In the genomic region with DNA sequence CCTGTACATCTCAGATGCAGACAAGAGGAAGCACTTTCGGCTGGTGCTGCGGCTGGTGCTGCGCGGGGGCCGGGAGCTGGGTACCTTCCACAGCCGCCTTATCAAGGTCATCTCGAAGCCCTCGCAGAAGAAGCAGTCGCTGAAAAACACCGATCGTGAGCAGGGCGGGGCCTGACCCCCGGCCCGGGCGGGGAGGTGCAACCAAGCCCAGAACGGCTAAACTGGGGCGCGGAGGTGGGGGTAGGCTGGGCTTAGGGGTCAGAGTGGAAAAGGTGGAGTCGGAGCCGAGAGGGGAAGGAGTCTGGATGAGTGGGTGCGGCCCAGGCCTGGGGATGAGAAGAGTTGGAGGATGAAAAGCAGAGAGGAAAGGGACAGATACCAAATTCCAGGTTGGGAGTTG, we compare ENCODE assay signal across 9 cellular contexts. TPM values are rescaled to one million over a fixed set of nuclear protein-coding genes. Genes with fewer than 3 reads are reported as not detected.
"Had no signal": no experiment of that assay in that cellular context is flagged by ENCODE, and none has a peak within 500 bp of the region (broad histone marks: within the 10 kb centered on the region; RNA-seq: fewer than 3 reads in every experiment).

No MANE protein-coding gene starts in this region.

- H3K4me1 ChIP-seq: prostate gland had no signal

- H3K27ac ChIP-seq: esophagus squamous epithelium, prostate gland had no signal

- DNase-seq: cortex of kidney, esophagus squamous epithelium had no signal

- H3K4me3 ChIP-seq: esophagus squamous epithelium, prostate gland had no signal

- H3K9me3 ChIP-seq: esophagus squamous epithelium, prostate gland had no signal

- H3K36me3 ChIP-seq: esophagus squamous epithelium, prostate gland had no signal

RNA-seq across cellular contexts. Expression of gene MATN4, which starts 4.1 kb away (rescaled TPM):
- total RNA-seq: endothelial cell of umbilical vein, mesenteric fat pad had no signal

RNA-seq across cellular contexts. Expression of gene RBPJL, which starts 5.6 kb away (rescaled TPM):
- total RNA-seq: endothelial cell of umbilical vein; esophagus squamous epithelium; lower leg skin; mesenteric fat pad; natural killer cell treated with Interleukin-12 subunit alpha and Interleukin-12 subunit beta and Interleukin-15 and Interleukin-18, amount 100 ng/mL, for 72 hours; prostate gland; right cardiac atrium had no signal

RNA-seq across cellular contexts. Expression of gene SLPI, which starts 57.9 kb away (rescaled TPM):
- total RNA-seq: activated T-helper 1 cell treated with anti-CD3 and anti-CD28 coated beads, Interleukin-12 subunit alpha, Interleukin-12 subunit beta, Interleukin-2, Interleukin-4 antibody, amounts not matched to agents 30 ng/mL and 10 ng/mL and 1 ng/mL, durations not matched to agents 14 hours and 24 hours and 36 hours; endothelial cell of umbilical vein had no signal
